In the genomic region with DNA sequence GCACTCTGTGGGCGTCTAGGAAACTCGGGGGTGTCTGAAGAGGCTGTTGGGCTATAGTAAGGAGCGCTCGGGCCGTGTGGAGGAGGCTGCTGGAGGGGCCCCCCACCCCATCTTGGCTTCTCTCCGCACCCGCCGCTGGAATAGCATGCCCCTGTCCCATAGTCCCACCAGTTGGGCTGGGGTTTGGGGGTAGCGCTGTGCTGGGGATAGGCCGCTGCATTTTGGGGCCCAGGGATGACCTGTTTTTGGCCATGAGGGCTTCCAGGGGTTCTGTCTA, we compare ENCODE assay signal across 8 cellular contexts. TPM values are rescaled to one million over a fixed set of nuclear protein-coding genes. Genes with fewer than 3 reads are reported as not detected.
DNase-seq lines count a peak whose midpoint lies in the region; ATAC-seq and TF ChIP-seq lines count a peak whose summit lies in the region.

No MANE protein-coding gene starts in this region.

- no peaks in the 10 kb centered on the region for H3K36me3 ChIP-seq in IMR-90 (ENCODE audit: control insufficient read depth, insufficient read depth, low read length)
- no peaks in the 10 kb centered on the region for H3K36me3 ChIP-seq in breast epithelium
- H3K36me3 ChIP-seq in mucosa of rectum (ENCODE audit: control insufficient read depth in 2 of 2, insufficient read depth in 2 of 2, low read length in 2 of 2) = no peaks in the 10 kb centered on the region

- peak overlapping the region; percentile 51 for H3K4me3 ChIP-seq in AG04449 (ENCODE audit: low read depth, low read length)
- H3K4me3 ChIP-seq in IMR-90 (ENCODE audit: insufficient read depth, low read depth, low read length) = no peak overlapping the region
- peak overlapping the region; percentile 31 to 82 (median 63) for H3K4me3 ChIP-seq in breast epithelium
- peak overlapping the region; percentile 64 to 73 for H3K4me3 ChIP-seq in mucosa of rectum (ENCODE audit: low read length in 2 of 2)

- no peak for ATAC-seq in IMR-90 (ENCODE audit: low read depth)

- TF ChIP-seq POLR2A in IMR-90 (IDR thresholded peaks at IDR 0.05; ENCODE audit: low read depth, low read length) (no peak), breast epithelium (IDR thresholded peaks at IDR 0.05) (no peak)

- H3K27ac ChIP-seq in IMR-90 (ENCODE audit: insufficient read depth, low read length) = no peak overlapping the region
- peak overlapping the region; percentile 57 to 81 for H3K27ac ChIP-seq in breast epithelium
- H3K27ac ChIP-seq in mucosa of rectum (ENCODE audit: low read depth in 2 of 2, low read length in 2 of 2) = no peak overlapping the region

- H3K4me2 ChIP-seq in IMR-90 (ENCODE audit: low read depth, low read length) = peak overlapping the region; percentile 82; the same call in 1 of the 2 replicates

- H3K4me1 ChIP-seq in IMR-90 (ENCODE audit: control insufficient read depth, insufficient read depth, low read length) = peaks cover 6% of the 10 kb centered on the region; the same call in 1 of the 2 replicates
- peaks cover 29 to 40% of the 10 kb centered on the region in 2 donors for H3K4me1 ChIP-seq in breast epithelium
- peaks cover 39 to 56% of the 10 kb centered on the region in 2 donors for H3K4me1 ChIP-seq in mucosa of rectum (ENCODE audit: control insufficient read depth in 2 of 2, insufficient read depth in 2 of 2, low read length in 2 of 2)

- H3K27me3 ChIP-seq in IMR-90 (ENCODE audit: control insufficient read depth, insufficient read depth, low read length) = peaks cover 74% of the 10 kb centered on the region
- peaks cover 16 to 26% of the 10 kb centered on the region in 2 donors for H3K27me3 ChIP-seq in breast epithelium
- H3K27me3 ChIP-seq in mucosa of rectum (ENCODE audit: control insufficient read depth in 2 of 2, insufficient read depth in 2 of 2, low read length in 2 of 2) = peaks cover 13 to 22% of the 10 kb centered on the region in 2 donors

- H3K18ac ChIP-seq in IMR-90 (ENCODE audit: low read depth, low read length) = no peak overlapping the region

- H2BK120ac ChIP-seq in IMR-90 (ENCODE audit: low read depth, low read length) = no peak overlapping the region

- peaks cover 11% of the 10 kb centered on the region for H4K20me1 ChIP-seq in IMR-90 (ENCODE audit: insufficient read depth, low read length)

- no peak overlapping the region for H4K91ac ChIP-seq in IMR-90 (ENCODE audit: insufficient read depth, low read depth, low read length)

- H2AFZ ChIP-seq in IMR-90 (replicated peaks; ENCODE audit: low read length, poor library complexity) = peak overlapping the region; percentile 36

- intact Hi-C loops in IMR-90 (cut with micrococcal nuclease) (no loop called here), breast epithelium (cut with DNase I; ENCODE audit: low total_unique reads) (no loop called here)

- no peak for TF ChIP-seq CTCF in AG04449 (IDR thresholded peaks at IDR 0.05; ENCODE audit: insufficient read depth, low read length, missing control alignments)
- TF ChIP-seq CTCF in IMR-90 (conservative IDR thresholded peaks at IDR 0.05; ENCODE audit: low read depth, low read length) = no peak
- TF ChIP-seq CTCF in breast epithelium (IDR thresholded peaks at IDR 0.05) = no peak

- H3K23ac ChIP-seq in IMR-90 (ENCODE audit: low read depth, low read length) = no peak overlapping the region

- H3K9ac ChIP-seq in IMR-90 (ENCODE audit: low read depth, low read length) = no peak overlapping the region
- H3K9ac ChIP-seq in mucosa of rectum (ENCODE audit: low read depth in 1 of 2, low read length in 2 of 2) = peak overlapping the region; percentile 24 to 90

- H4K5ac ChIP-seq in IMR-90 (ENCODE audit: low read depth, low read length) = no peak overlapping the region

- H2AK5ac ChIP-seq in IMR-90 (ENCODE audit: low read depth, low read length) = no peak overlapping the region

- no peak overlapping the region for H4K8ac ChIP-seq in IMR-90 (ENCODE audit: low read depth in 2 of 2, low read length in 2 of 2)

- 0% methylated on average over 2 of the region's 10 CpGs; no CpG with 5 or more reads in 1 of the 2 experiments for WGBS in IMR-90 (ENCODE audit: extremely low coverage in 2 of 2, insufficient read length in 1 of 2), 2 experiments

- TF ChIP-seq RAD21 in IMR-90 (IDR thresholded peaks at IDR 0.05; ENCODE audit: low read length) = no peak

- no TSS peak for BruUV-seq in IMR-90 (replicated peaks; lab: Mats Ljungman, UMichigan)

- H2BK20ac ChIP-seq in IMR-90 (ENCODE audit: low read depth, low read length) = no peak overlapping the region

- 0 out of 2 replicates have a peak, but pooled peaks cover 3% of the 10 kb centered on the region for H3K9me1 ChIP-seq in IMR-90 (ENCODE audit: insufficient read depth, low read length)

- peak overlapping the region; percentile 56 for H2AK9ac ChIP-seq in IMR-90 (replicated peaks; ENCODE audit: low read depth, low read length, poor library complexity)

- no peak overlapping the region for H3K14ac ChIP-seq in IMR-90 (replicated peaks; ENCODE audit: low read depth, low read length)

- CTCF ChIA-PET in AG04449 (lab: Yijun Ruan, JAX) (interaction anchor here (0.5 to 10.6 kb wide), 6 partner anchors 10 to 93 kb away, joined by 4 to 122 read pairs (median 12); partner anchors contain the start of genes EFNA4 and KRTCAP2), IMR-90 (lab: Yijun Ruan, JAX) (no interaction called here)

- dilution Hi-C loops in IMR-90 (cut with HindIII; ENCODE audit: low sequenced_read_pairs, unreplicated experiment) = no loop called here

- no peak overlapping the region for H3K56ac ChIP-seq in IMR-90 (ENCODE audit: extremely low read depth, insufficient read depth, low read length)

- H3K9me3 ChIP-seq in IMR-90 (ENCODE audit: control insufficient read depth, insufficient read depth, low read length) (no peaks in the 10 kb centered on the region), breast epithelium (no peaks in the 10 kb centered on the region), mucosa of rectum (ENCODE audit: control insufficient read depth in 2 of 2, low read length in 2 of 2) (no peaks in the 10 kb centered on the region)

- no peak for DNase-seq in AG04449 (ENCODE audit: low read depth, low spot score)
- DNase-seq in IMR-90 = no peak
- DNase-seq in breast epithelium (ENCODE audit: low spot score in 2 of 2) = no peak
- DNase-seq in UCSD-AML1 (lab: John Stamatoyannopoulos, UW; ENCODE audit: unreplicated experiment) = no peak
- DNase-seq in NCI-H2227 treated with DMSO at 0.1 percent for 48 hours (lab: John Stamatoyannopoulos, UW) = no peak
- no peak for DNase-seq in NCI-H2227 (lab: John Stamatoyannopoulos, UW; ENCODE audit: unreplicated experiment)
- no peak for DNase-seq in retina

- POLR2A ChIA-PET in AG04449 (lab: Yijun Ruan, JAX) = no interaction called here
- POLR2A ChIA-PET in IMR-90 (lab: Charles Lee; ENCODE audit: unreplicated experiment) = interaction anchor here (0.6 kb wide), 1 partner anchor 9 kb away, joined by 3 read pairs; no protein-coding TSS in a partner anchor

- no peak overlapping the region for H3K4ac ChIP-seq in IMR-90 (ENCODE audit: low read depth, low read length)

- no peaks in the 10 kb centered on the region for H3K79me1 ChIP-seq in IMR-90 (ENCODE audit: low read depth in 1 of 2, low read length in 2 of 2)

- in situ Hi-C loops in IMR-90 (cut with MboI; ENCODE audit: low sequenced_read_pairs) = no loop called here

- no peak overlapping the region for H2BK15ac ChIP-seq in IMR-90 (ENCODE audit: low read depth, low read length)

- H2BK5ac ChIP-seq in IMR-90 (ENCODE audit: low read depth, low read length, poor library complexity, severe bottlenecking) = no peak overlapping the region

TF ChIP-seq in IMR-90, 13 proteins besides CTCF, POLR2A, EP300 and RAD21 (continues in another document):
- TF ChIP-seq RCOR1 (IDR thresholded peaks at IDR 0.05; ENCODE audit: insufficient replicate concordance, low read length) = no peak
- TF ChIP-seq CEBPB (IDR thresholded peaks at IDR 0.05; ENCODE audit: low read depth, low read length) = no peak
- TF ChIP-seq MAZ (IDR thresholded peaks at IDR 0.05; ENCODE audit: borderline replicate concordance, low read depth, low read length) = no peak
- TF ChIP-seq, protein P1, sequence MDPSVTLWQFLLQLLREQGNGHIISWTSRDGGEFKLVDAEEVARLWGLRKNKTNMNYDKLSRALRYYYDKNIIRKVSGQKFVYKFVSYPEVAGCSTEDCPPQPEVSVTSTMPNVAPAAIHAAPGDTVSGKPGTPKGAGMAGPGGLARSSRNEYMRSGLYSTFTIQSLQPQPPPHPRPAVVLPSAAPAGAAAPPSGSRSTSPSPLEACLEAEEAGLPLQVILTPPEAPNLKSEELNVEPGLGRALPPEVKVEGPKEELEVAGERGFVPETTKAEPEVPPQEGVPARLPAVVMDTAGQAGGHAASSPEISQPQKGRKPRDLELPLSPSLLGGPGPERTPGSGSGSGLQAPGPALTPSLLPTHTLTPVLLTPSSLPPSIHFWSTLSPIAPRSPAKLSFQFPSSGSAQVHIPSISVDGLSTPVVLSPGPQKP (IDR thresholded peaks at IDR 0.05; ENCODE audit: borderline replicate concordance, low read depth, low read length) = no peak

RNA-seq across cellular contexts. Expression of gene EFNA3, which starts 0.5 kb away (rescaled TPM):
- total RNA-seq in IMR-90 (2012; rRNA removed) (0.56 and 0.72 TPM in 2 replicates), breast epithelium (1 to 10 TPM; 1.6 to 7.2 (median 6.6) TPM)
- polyA plus RNA-seq in IMR-90 (2012; rRNA removed) = 1.6 TPM in 2 replicates
- 0.75 and 1.8 TPM in 2 replicates for polyA plus RNA-seq in IMR-90 (2012; cell fraction: cytosol; rRNA removed)
- polyA plus RNA-seq in IMR-90 (2012; cell fraction: nucleus; rRNA removed; ENCODE audit: low replicate concordance) = 1.4 and 1.5 TPM in 2 replicates

RNA-seq across cellular contexts. Expression of gene EFNA4, which starts 15.6 kb away (rescaled TPM):
- total RNA-seq in IMR-90 (2012; rRNA removed) (3.3 and 3.8 TPM in 2 replicates), breast epithelium (10 to 100 TPM in 2 of 3 donors, 1 to 10 TPM in 1; 4.8 to 26.6 (median 23.9) TPM)
- 11.8 and 16.3 TPM in 2 replicates for polyA plus RNA-seq in IMR-90 (2012; rRNA removed)
- 11.9 and 15.9 TPM in 2 replicates for polyA plus RNA-seq in IMR-90 (2012; cell fraction: cytosol; rRNA removed)
- polyA plus RNA-seq in IMR-90 (2012; cell fraction: nucleus; rRNA removed; ENCODE audit: low replicate concordance) = 7.3 and 9.8 TPM in 2 replicates

RNA-seq across cellular contexts. Expression of gene ADAM15, which starts 28.0 kb away (rescaled TPM):
- total RNA-seq in IMR-90 (2012; rRNA removed) = 25.6 and 29.7 TPM in 2 replicates
- polyA plus RNA-seq in IMR-90 (2012; rRNA removed) = 52.4 and 65.6 TPM in 2 replicates
- polyA plus RNA-seq in IMR-90 (2012; cell fraction: cytosol; rRNA removed) = 37.6 and 68.1 TPM in 2 replicates
- 71.0 and 198 TPM in 2 replicates for polyA plus RNA-seq in IMR-90 (2012; cell fraction: nucleus; rRNA removed; ENCODE audit: low replicate concordance)
- total RNA-seq in breast epithelium = 100 to 1,000 TPM in 2 of 3 donors, 10 to 100 TPM in 1; 97.8 to 155 (median 109) TPM

RNA-seq across cellular contexts. Expression of gene DCST1, which starts 45.5 kb away (rescaled TPM):
- total RNA-seq in IMR-90 (2012; rRNA removed) (not detected in 2 replicates), breast epithelium (under 1 TPM; 0.16 to 0.66 (median 0.44) TPM)
- polyA plus RNA-seq in IMR-90 (2012; rRNA removed) = not detected in 2 replicates
- not detected in 2 replicates for polyA plus RNA-seq in IMR-90 (2012; cell fraction: cytosol; rRNA removed)
- 0.03 TPM in 1 of 2 replicates, not detected in the other for polyA plus RNA-seq in IMR-90 (2012; cell fraction: nucleus; rRNA removed; ENCODE audit: low replicate concordance)

RNA-seq across cellular contexts. Expression of gene DCST2, which starts 45.6 kb away (rescaled TPM):
- total RNA-seq in IMR-90 (2012; rRNA removed) (not detected in 2 replicates), breast epithelium (1 to 10 TPM in 2 of 3 donors, under 1 TPM in 1; 0.48 to 4.4 (median 3.3) TPM)
- 0.14 and 0.30 TPM in 2 replicates for polyA plus RNA-seq in IMR-90 (2012; rRNA removed)
- 0.04 and 0.19 TPM in 2 replicates for polyA plus RNA-seq in IMR-90 (2012; cell fraction: cytosol; rRNA removed)
- polyA plus RNA-seq in IMR-90 (2012; cell fraction: nucleus; rRNA removed; ENCODE audit: low replicate concordance) = 2.9 TPM in 2 replicates

Comparison
In these comparisons a context has a peak if more than half of its experiments do, and no peak if none do; other contexts are left out.
1. H3K27ac ChIP-seq: peak in breast epithelium (2 of 2); none in IMR-90 (single experiment) and mucosa of rectum (0 of 2).